ENCODE assay signal across 11 cellular contexts in genomic region chr13:71979616-71980015, GRCh38.
DNase-seq lines count a peak whose midpoint lies in the region; TF ChIP-seq lines count a peak whose summit lies in the region.
"Had no signal": no experiment of that assay in that cellular context is flagged by ENCODE, and none has a peak within 500 bp of the region (broad histone marks: within the 10 kb centered on the region; RNA-seq: fewer than 3 reads in every experiment).

No MANE protein-coding gene starts in this region.

- DNase-seq in NCI-H1694 treated with DMSO at 0.1 percent for 48 hours (lab: John Stamatoyannopoulos, UW) (peak; percentile 26), NCI-H1694 (lab: John Stamatoyannopoulos, UW) (no peak), NCI-H2107 (lab: John Stamatoyannopoulos, UW) (peak; percentile 20), chondrocyte (ENCODE audit: low spot score) (no peak), NCI-H128 (lab: John Stamatoyannopoulos, UW; ENCODE audit: unreplicated experiment) (no peak), AG08396 (ENCODE audit: low spot score) (no peak)
- DNase-seq in activated naive CD4-positive, alpha-beta T cell (lab: John Stamatoyannopoulos, UW) = no peak
- DNase-seq: SW 1271 had no signal

- TF ChIP-seq CTCF in chondrocyte (IDR thresholded peaks at IDR 0.05) (peak; percentile 50), parathyroid adenoma (IDR thresholded peaks at IDR 0.05) (peak; percentile 10)

- H3K9me3 ChIP-seq in parathyroid adenoma (ENCODE audit: control insufficient read depth, low read length) = no peaks in the 10 kb centered on the region
- H3K9me3 ChIP-seq: A549 had no signal

- no peaks in the 10 kb centered on the region for H3K4me1 Mint-ChIP-seq in chondrocyte (ENCODE audit: low read depth)

- peaks cover 23% of the 10 kb centered on the region for H3K79me2 ChIP-seq in parathyroid adenoma

- H3K27ac Mint-ChIP-seq in chondrocyte (ENCODE audit: unreplicated experiment) = no peak overlapping the region

- H3K9me3 Mint-ChIP-seq in chondrocyte (ENCODE audit: low read depth) = peaks cover 27% of the 10 kb centered on the region

- no peak overlapping the region for H2AFZ ChIP-seq in parathyroid adenoma

- no peak overlapping the region for H3K4me2 ChIP-seq in parathyroid adenoma (ENCODE audit: low read length)
- H3K4me2 ChIP-seq: A549 had no signal

- peaks cover 2% of the 10 kb centered on the region for H3K27me3 Mint-ChIP-seq in chondrocyte (ENCODE audit: low read depth)

- H3K36me3 ChIP-seq in parathyroid adenoma (ENCODE audit: control insufficient read depth, insufficient read depth, low read length) = no peaks in the 10 kb centered on the region
- H3K36me3 ChIP-seq: esophagus muscularis mucosa had no signal

- H3K4me3 Mint-ChIP-seq in chondrocyte (ENCODE audit: unreplicated experiment) = no peak overlapping the region

- no peak overlapping the region for H3K27ac ChIP-seq in parathyroid adenoma
- H3K27ac ChIP-seq: A549, esophagus muscularis mucosa had no signal

- peaks cover 2% of the 10 kb centered on the region for H3K4me1 ChIP-seq in parathyroid adenoma
- H3K4me1 ChIP-seq: A549, esophagus muscularis mucosa had no signal

- no peak overlapping the region for H3K9ac ChIP-seq in parathyroid adenoma

- H3K36me3 Mint-ChIP-seq in chondrocyte (ENCODE audit: low read depth) = peaks cover 2% of the 10 kb centered on the region

- no peaks in the 10 kb centered on the region for H3K27me3 ChIP-seq in parathyroid adenoma (ENCODE audit: control insufficient read depth, insufficient read depth, low read length)
- H3K27me3 ChIP-seq: esophagus muscularis mucosa had no signal

- no peak overlapping the region for H3K4me3 ChIP-seq in parathyroid adenoma (ENCODE audit: low read depth, low read length)
- H3K4me3 ChIP-seq: A549, esophagus muscularis mucosa had no signal

Comparison
In these comparisons a context has a peak if more than half of its experiments do, and no peak if none do; other contexts are left out.
1. DNase-seq: peak in NCI-H1694 treated with DMSO at 0.1 percent for 48 hours (single experiment) and NCI-H2107 (single experiment); none in NCI-H1694 (single experiment), chondrocyte (single experiment), NCI-H128 (single experiment), AG08396 (single experiment) and activated naive CD4-positive, alpha-beta T cell (0 of 4).